In genomic region chr11:210803-211180, GRCh38 we compare ENCODE assay signal across 11 cellular contexts. TPM values are rescaled to one million over a fixed set of nuclear protein-coding genes. Genes with fewer than 3 reads are reported as not detected.
A peak's percentile ranks its signal among the peaks of the same experiment; 100 is the strongest.
DNase-seq lines count a peak whose midpoint lies in the region; ATAC-seq and TF ChIP-seq lines count a peak whose summit lies in the region.
"Had no signal": no experiment of that assay in that cellular context is flagged by ENCODE, and none has a peak within 500 bp of the region (broad histone marks: within the 10 kb centered on the region; RNA-seq: fewer than 3 reads in every experiment).

No MANE protein-coding gene starts in this region.

- peaks cover 63% of the 10 kb centered on the region for H3K36me3 ChIP-seq in endodermal cell (ENCODE audit: control insufficient read depth, insufficient read depth, low read length)
- H3K36me3 ChIP-seq in H7 (replicated peaks; ENCODE audit: control insufficient read depth, insufficient read depth, low read length), result peaks cover 46% of the 10 kb centered on the region

- no peak for ATAC-seq in activated T-cell treated with anti-CD3 and anti-CD28 coated beads, Interleukin-2, amount 50 U/mL, for 72 hours (replicated peaks in 1 of 2)
- no peak for ATAC-seq in activated T-cell treated with anti-CD3 and anti-CD28 coated beads, Interleukin-2, amount 50 U/mL, for 4 hours
- no peak for ATAC-seq in stimulated activated memory B cell treated with anti-CD40 and anti-IgM and Interleukin-4, amounts not matched to agents 10 μg/mL and 1 μg/mL and 100 μg/mL, for 72 hours
- ATAC-seq: heart right ventricle had no signal

- H3K9ac ChIP-seq in endodermal cell (ENCODE audit: extremely low read depth, low read length, poor library complexity, severe bottlenecking), result peak overlapping the region; percentile 93

- H3K4me3 ChIP-seq in endodermal cell (ENCODE audit: low read length) (peak overlapping the region; percentile 99), H7 (ENCODE audit: insufficient read depth, low read depth, low read length) (no peak overlapping the region)

- no peaks in the 10 kb centered on the region for H3K27me3 ChIP-seq in endodermal cell (ENCODE audit: control insufficient read depth, insufficient read depth, low read length, poor library complexity, severe bottlenecking)
- H3K27me3 ChIP-seq in H7 (ENCODE audit: control insufficient read depth, insufficient read depth, low read length), result no peaks in the 10 kb centered on the region
- H3K27me3 ChIP-seq: heart right ventricle had no signal

- no peaks in the 10 kb centered on the region for H3K27me3 Mint-ChIP-seq in activated T-cell treated with anti-CD3 and anti-CD28 coated beads, Interleukin-2, amount 50 U/mL, for 72 hours (ENCODE audit: low read depth)
- H3K27me3 Mint-ChIP-seq in activated T-cell treated with anti-CD3 and anti-CD28 coated beads, Interleukin-2, amount 50 U/mL, for 4 hours (ENCODE audit: low read depth), result no peaks in the 10 kb centered on the region
- H3K27me3 Mint-ChIP-seq in endodermal cell (ENCODE audit: insufficient read depth), result no peaks in the 10 kb centered on the region
- no peaks in the 10 kb centered on the region for H3K27me3 Mint-ChIP-seq in stimulated activated memory B cell treated with anti-CD40 and anti-IgM and Interleukin-4, amounts not matched to agents 10 μg/mL and 1 μg/mL and 100 μg/mL, for 72 hours

- 91 to 92% methylated on average over 5 of the region's 5 CpGs for WGBS in endodermal cell (ENCODE audit: insufficient coverage in 1 of 2, insufficient read length in 1 of 2), 2 experiments

- peaks cover 18% of the 10 kb centered on the region for H3K4me1 ChIP-seq in endodermal cell (ENCODE audit: control insufficient read depth, insufficient read depth, low read length)

- peak overlapping the region; percentile 96 for H3K4me3 Mint-ChIP-seq in activated T-cell treated with anti-CD3 and anti-CD28 coated beads, Interleukin-2, amount 50 U/mL, for 72 hours
- H3K4me3 Mint-ChIP-seq in activated T-cell treated with anti-CD3 and anti-CD28 coated beads, Interleukin-2, amount 50 U/mL, for 4 hours, result no peak overlapping the region
- H3K4me3 Mint-ChIP-seq in endodermal cell, result peak overlapping the region; percentile 98
- H3K4me3 Mint-ChIP-seq in stimulated activated memory B cell treated with anti-CD40 and anti-IgM and Interleukin-4, amounts not matched to agents 10 μg/mL and 1 μg/mL and 100 μg/mL, for 72 hours, result no peak overlapping the region

- peak overlapping the region; percentile 76 for H3K27ac Mint-ChIP-seq in activated T-cell treated with anti-CD3 and anti-CD28 coated beads, Interleukin-2, amount 50 U/mL, for 72 hours
- peak overlapping the region; percentile 98 for H3K27ac Mint-ChIP-seq in endodermal cell
- peak overlapping the region; percentile 93 for H3K27ac Mint-ChIP-seq in stimulated activated memory B cell treated with anti-CD40 and anti-IgM and Interleukin-4, amounts not matched to agents 10 μg/mL and 1 μg/mL and 100 μg/mL, for 72 hours

- peaks cover 11 to 19% of the 10 kb centered on the region in 2 donors for H3K36me3 Mint-ChIP-seq in activated T-cell treated with anti-CD3 and anti-CD28 coated beads, Interleukin-2, amount 50 U/mL, for 72 hours (ENCODE audit: insufficient read depth in 2 of 2)
- peaks cover 30% of the 10 kb centered on the region for H3K36me3 Mint-ChIP-seq in activated T-cell treated with anti-CD3 and anti-CD28 coated beads, Interleukin-2, amount 50 U/mL, for 4 hours (ENCODE audit: insufficient read depth)
- H3K36me3 Mint-ChIP-seq in endodermal cell (ENCODE audit: low read depth), result peaks cover 50% of the 10 kb centered on the region
- H3K36me3 Mint-ChIP-seq in stimulated activated memory B cell treated with anti-CD40 and anti-IgM and Interleukin-4, amounts not matched to agents 10 μg/mL and 1 μg/mL and 100 μg/mL, for 72 hours, result peaks cover 35% of the 10 kb centered on the region

- no peaks in the 10 kb centered on the region for H3K9me3 ChIP-seq in endodermal cell (ENCODE audit: control insufficient read depth, low read length)
- H3K9me3 ChIP-seq: heart right ventricle had no signal

- H3K4me1 Mint-ChIP-seq in activated T-cell treated with anti-CD3 and anti-CD28 coated beads, Interleukin-2, amount 50 U/mL, for 72 hours (ENCODE audit: low read depth), result peaks cover 34% of the 10 kb centered on the region
- peaks cover 19% of the 10 kb centered on the region for H3K4me1 Mint-ChIP-seq in activated T-cell treated with anti-CD3 and anti-CD28 coated beads, Interleukin-2, amount 50 U/mL, for 4 hours (ENCODE audit: low read depth)
- peaks cover 13% of the 10 kb centered on the region for H3K4me1 Mint-ChIP-seq in endodermal cell
- H3K4me1 Mint-ChIP-seq in stimulated activated memory B cell treated with anti-CD40 and anti-IgM and Interleukin-4, amounts not matched to agents 10 μg/mL and 1 μg/mL and 100 μg/mL, for 72 hours, result peaks cover 34% of the 10 kb centered on the region

- H3K27ac ChIP-seq in endodermal cell (ENCODE audit: low read depth, low read length), result no peak overlapping the region

- TF ChIP-seq CTCF in endodermal cell (conservative IDR thresholded peaks at IDR 0.05), result no peak

- no peak for DNase-seq in activated T-cell treated with anti-CD3 and anti-CD28 coated beads, Interleukin-2, amount 50 U/mL, for 72 hours
- no peak for DNase-seq in activated T-cell treated with anti-CD3 and anti-CD28 coated beads, Interleukin-2, amount 50 U/mL, for 4 hours
- DNase-seq in endodermal cell, result no peak
- DNase-seq in NCI-H1417 (lab: John Stamatoyannopoulos, UW), result no peak
- DNase-seq in H7, result no peak
- DNase-seq: NCI-H2029 treated with DMSO at 0.1 percent for 48 hours had no signal

- H3K9me3 Mint-ChIP-seq in activated T-cell treated with anti-CD3 and anti-CD28 coated beads, Interleukin-2, amount 50 U/mL, for 72 hours, result no peaks in the 10 kb centered on the region
- no peaks in the 10 kb centered on the region for H3K9me3 Mint-ChIP-seq in activated T-cell treated with anti-CD3 and anti-CD28 coated beads, Interleukin-2, amount 50 U/mL, for 4 hours
- H3K9me3 Mint-ChIP-seq in endodermal cell, result no peaks in the 10 kb centered on the region
- no peaks in the 10 kb centered on the region for H3K9me3 Mint-ChIP-seq in stimulated activated memory B cell treated with anti-CD40 and anti-IgM and Interleukin-4, amounts not matched to agents 10 μg/mL and 1 μg/mL and 100 μg/mL, for 72 hours

RNA-seq across cellular contexts. Expression of gene RIC8A, which starts 3.3 kb away (rescaled TPM):
- 100 to 1,000 TPM; 118 to 134 TPM for total RNA-seq in activated T-cell treated with anti-CD3 and anti-CD28 coated beads, Interleukin-2, amount 50 U/mL, for 72 hours
- 100 to 1,000 TPM; 145 to 152 (median 151) TPM for total RNA-seq in activated T-cell treated with anti-CD3 and anti-CD28 coated beads, Interleukin-2, amount 50 U/mL, for 4 hours
- total RNA-seq in endodermal cell, result 10 to 100 TPM; 77.1 to 92.6 TPM
- polyA plus RNA-seq in endodermal cell (2013, experiment 1 of 2), result 55.1 TPM
- 56.8 TPM for polyA plus RNA-seq in endodermal cell (2013, experiment 2 of 2)
- total RNA-seq in H7 (2014; rRNA removed; shearing (Covaris generic)), result 103 and 125 TPM in 2 replicates

RNA-seq across cellular contexts. Expression of gene BET1L, which starts 3.6 kb away (rescaled TPM):
- 10 to 100 TPM; 64.6 to 76.8 TPM for total RNA-seq in activated T-cell treated with anti-CD3 and anti-CD28 coated beads, Interleukin-2, amount 50 U/mL, for 72 hours
- total RNA-seq in activated T-cell treated with anti-CD3 and anti-CD28 coated beads, Interleukin-2, amount 50 U/mL, for 4 hours, result 10 to 100 TPM; 41.1 to 46.1 (median 42.6) TPM
- total RNA-seq in endodermal cell, result 10 to 100 TPM; 47.4 to 63.7 TPM
- polyA plus RNA-seq in endodermal cell (2013, experiment 1 of 2), result 26.3 TPM
- 25.1 TPM for polyA plus RNA-seq in endodermal cell (2013, experiment 2 of 2)
- total RNA-seq in H7 (2014; rRNA removed; shearing (Covaris generic)), result 21.5 and 23.7 TPM in 2 replicates

RNA-seq across cellular contexts. Expression of gene SCGB1C1, which starts 17.9 kb away (rescaled TPM):
- total RNA-seq in activated T-cell treated with anti-CD3 and anti-CD28 coated beads, Interleukin-2, amount 50 U/mL, for 72 hours, result not detected
- not detected for total RNA-seq in activated T-cell treated with anti-CD3 and anti-CD28 coated beads, Interleukin-2, amount 50 U/mL, for 4 hours
- total RNA-seq in endodermal cell, result not detected
- polyA plus RNA-seq in endodermal cell (2013, experiment 1 of 2), result not detected
- not detected for polyA plus RNA-seq in endodermal cell (2013, experiment 2 of 2)
- not detected in 2 replicates for total RNA-seq in H7 (2014; rRNA removed; shearing (Covaris generic))
- total RNA-seq: heart right ventricle; omental fat pad; T-helper 2 cell treated with Interferon-gamma antibody and Interleukin-4, amounts not matched to agents 100 ng/mL and 5 ng/mL, for 36 hours had no signal
- polyA plus RNA-seq: BJ, heart right ventricle had no signal

RNA-seq across cellular contexts. Expression of gene SIRT3, which starts 25.4 kb away (rescaled TPM):
- 10 to 100 TPM; 36.5 to 39.0 TPM for total RNA-seq in activated T-cell treated with anti-CD3 and anti-CD28 coated beads, Interleukin-2, amount 50 U/mL, for 72 hours
- 10 to 100 TPM in 1 of 3 donors, 1 to 10 TPM in 2; 7.0 to 12.6 (median 8.3) TPM for total RNA-seq in activated T-cell treated with anti-CD3 and anti-CD28 coated beads, Interleukin-2, amount 50 U/mL, for 4 hours
- 10 to 100 TPM; 18.1 to 28.6 TPM for total RNA-seq in endodermal cell
- polyA plus RNA-seq in endodermal cell (2013, experiment 1 of 2), result 20.2 TPM
- 23.5 TPM for polyA plus RNA-seq in endodermal cell (2013, experiment 2 of 2)
- total RNA-seq in H7 (2014; rRNA removed; shearing (Covaris generic)), result 10.7 and 12.3 TPM in 2 replicates

RNA-seq across cellular contexts. Expression of gene PSMD13, which starts 26.0 kb away (rescaled TPM):
- total RNA-seq in activated T-cell treated with anti-CD3 and anti-CD28 coated beads, Interleukin-2, amount 50 U/mL, for 72 hours, result 100 to 1,000 TPM; 133 to 174 TPM
- 100 to 1,000 TPM; 348 to 399 (median 390) TPM for total RNA-seq in activated T-cell treated with anti-CD3 and anti-CD28 coated beads, Interleukin-2, amount 50 U/mL, for 4 hours
- total RNA-seq in endodermal cell, result 100 to 1,000 TPM; 120 to 134 TPM
- 151 TPM for polyA plus RNA-seq in endodermal cell (2013, experiment 1 of 2)
- polyA plus RNA-seq in endodermal cell (2013, experiment 2 of 2), result 145 TPM
- 186 and 234 TPM in 2 replicates for total RNA-seq in H7 (2014; rRNA removed; shearing (Covaris generic))

Comparison
In these comparisons a context has a peak if more than half of its experiments do, and no peak if none do; other contexts are left out.
1. H3K4me3 Mint-ChIP-seq: peak in activated T-cell treated with anti-CD3 and anti-CD28 coated beads, Interleukin-2, amount 50 U/mL, for 72 hours (2 of 2) and endodermal cell (single experiment); none in activated T-cell treated with anti-CD3 and anti-CD28 coated beads, Interleukin-2, amount 50 U/mL, for 4 hours (single experiment) and stimulated activated memory B cell treated with anti-CD40 and anti-IgM and Interleukin-4, amounts not matched to agents 10 μg/mL and 1 μg/mL and 100 μg/mL, for 72 hours (single experiment).
2. Peak in every context shown above with its lines, with median percentiles within 50 percentile points of each other: H3K27ac Mint-ChIP-seq.